30 cellular contexts compared by ENCODE assay signal in the genomic region with DNA sequence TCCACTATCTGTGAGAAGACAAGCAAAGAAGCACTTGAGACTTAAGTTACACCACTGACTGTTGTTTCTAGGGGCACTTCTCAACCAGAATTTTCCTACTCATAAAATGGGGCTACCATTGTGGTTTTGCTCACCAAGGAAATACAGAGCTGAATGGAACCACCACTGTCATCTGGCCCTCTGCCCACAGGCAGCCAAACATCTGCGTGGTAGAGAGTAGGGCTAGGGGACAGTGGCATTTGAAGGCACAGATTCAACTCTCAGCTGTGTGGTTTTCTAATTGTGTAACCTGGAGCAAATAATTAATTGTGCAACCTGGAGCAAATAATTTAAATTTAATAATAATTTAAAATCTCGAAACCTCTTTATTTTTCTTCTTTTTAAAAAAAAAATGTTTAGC.
"Had no signal": no experiment of that assay in that cellular context is flagged by ENCODE, and none has a peak within 500 bp of the region (broad histone marks: within the 10 kb centered on the region; RNA-seq: fewer than 3 reads in every experiment).

No MANE protein-coding gene starts in this region.

- H3K27ac ChIP-seq: coronary artery, esophagus muscularis mucosa, foreskin keratinocyte, gastroesophageal sphincter, heart right ventricle, lower lobe of right lung, neural progenitor cell, parathyroid adenoma, sigmoid colon, skin epidermis, spleen, thoracic aorta, tibial nerve, upper lobe of right lung, vagina had no signal

- FAIRE-seq: endothelial cell of umbilical vein had no signal

- H3K4me2 ChIP-seq: neural progenitor cell had no signal

- H3K9me3 ChIP-seq: esophagus muscularis mucosa, gastroesophageal sphincter, heart right ventricle, lower lobe of right lung, sigmoid colon, spleen, thoracic aorta, tibial nerve, upper lobe of right lung, vagina had no signal

- H3K27me3 ChIP-seq: esophagus muscularis mucosa, foreskin keratinocyte, heart right ventricle, neural progenitor cell, sigmoid colon, tibial nerve, upper lobe of right lung, vagina had no signal

- ATAC-seq: foreskin keratinocyte; gastroesophageal sphincter; heart right ventricle; left colon; left ventricle myocardium superior; lower lobe of right lung; naive thymus-derived CD4-positive, alpha-beta T cell; stimulated activated memory B cell treated with anti-CD40 and anti-IgM and Interleukin-4, amounts not matched to agents 10 μg/mL and 1 μg/mL and 100 μg/mL, for 72 hours; stimulated activated naive CD8-positive, alpha-beta T cell treated with anti-CD3 and anti-CD28 coated beads, Interleukin-15, Interleukin-2, amounts not matched to agents 100 U/mL and 50 U/mL, for 24 hours; upper lobe of right lung had no signal

- H3K4me1 ChIP-seq: esophagus muscularis mucosa, foreskin keratinocyte, gastroesophageal sphincter, heart right ventricle, lower lobe of right lung, neural progenitor cell, sigmoid colon, spleen, tibial nerve, upper lobe of right lung, vagina had no signal

- H3K4me3 ChIP-seq: coronary artery, esophagus muscularis mucosa, gastroesophageal sphincter, heart right ventricle, lower lobe of right lung, neural progenitor cell, sigmoid colon, skin epidermis, spleen, thoracic aorta, tibial nerve, upper lobe of right lung, vagina had no signal

- H2AFZ ChIP-seq: neural progenitor cell, parathyroid adenoma had no signal

- H3K36me3 ChIP-seq: esophagus muscularis mucosa, gastroesophageal sphincter, heart right ventricle, lower lobe of right lung, neural progenitor cell, sigmoid colon, spleen, thoracic aorta, tibial nerve, upper lobe of right lung, vagina had no signal

- DNase-seq: dermis blood vessel endothelial cell; effector memory CD4-positive, alpha-beta T cell; foreskin keratinocyte; glutamatergic neuron; heart right ventricle; hypothalamus; immature natural killer cell; islet precursor cell; kidney glomerular epithelial cell; left colon; left ventricle myocardium superior; lower lobe of right lung; naive thymus-derived CD4-positive, alpha-beta T cell; sigmoid colon; spleen; stimulated activated CD4-positive, alpha-beta T cell treated with anti-CD3 and anti-CD28 coated beads, Interleukin-4, amount 100 ng/mL, for 4 hours; stimulated activated naive CD8-positive, alpha-beta T cell treated with anti-CD3 and anti-CD28 coated beads, Interleukin-15, Interleukin-2, amounts not matched to agents 100 U/mL and 50 U/mL, for 24 hours; substantia nigra; upper lobe of right lung had no signal

- H3K9ac ChIP-seq: neural progenitor cell, parathyroid adenoma had no signal
